ENCODE assay signal across 3 cellular contexts in the genomic region with DNA sequence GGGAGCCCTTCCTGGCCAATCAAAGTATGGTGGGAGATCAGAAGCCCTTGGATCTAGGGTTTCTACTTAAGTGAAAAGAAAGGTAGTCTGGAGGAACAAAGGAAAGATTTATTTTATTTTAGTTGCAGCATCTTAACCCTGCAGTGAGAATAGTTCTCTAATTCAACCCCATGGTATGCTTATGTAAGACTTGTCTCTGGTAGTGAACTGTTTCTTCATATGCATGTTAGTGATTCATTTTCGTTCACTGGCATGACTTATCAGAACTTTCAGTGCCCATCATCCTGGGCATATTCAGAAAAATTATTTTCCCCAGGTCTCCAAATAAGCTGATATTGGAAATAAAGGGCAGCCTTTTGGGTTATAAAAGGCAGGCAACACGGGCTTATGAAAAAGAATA.
"Had no signal": no experiment of that assay in that cellular context is flagged by ENCODE, and none has a peak within 500 bp of the region (broad histone marks: within the 10 kb centered on the region; RNA-seq: fewer than 3 reads in every experiment).

No MANE protein-coding gene starts in this region.

- DNase-seq: GDM1, GF-D8 had no signal

- H3K4me3 ChIP-seq: GM12878 had no signal

- ATAC-seq: GM12878 had no signal
